2 cellular contexts compared by ENCODE assay signal in the genomic region with DNA sequence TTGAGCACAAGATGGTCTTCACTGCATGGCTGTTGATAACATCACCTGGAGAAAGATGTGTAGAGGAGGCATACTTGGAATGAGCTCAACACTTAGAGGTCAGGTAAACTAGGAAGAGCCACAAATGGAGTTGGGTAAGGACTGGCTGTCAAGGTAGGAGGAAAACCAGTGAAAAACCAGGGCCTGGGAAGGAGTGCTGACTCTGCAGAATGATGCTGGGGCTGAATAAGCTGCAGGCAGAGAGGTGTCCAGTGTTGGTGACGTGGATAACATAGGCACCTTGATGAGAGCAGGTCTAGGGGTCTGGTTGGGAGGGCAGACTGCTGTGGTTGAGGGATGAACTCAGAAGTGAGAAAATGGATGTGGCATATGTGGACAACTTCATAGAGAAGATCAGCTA.
TF ChIP-seq lines count a peak whose summit lies in the region.

No MANE protein-coding gene starts in this region.

TF ChIP-seq in IMR-90, 13 proteins besides CTCF, POLR2A, EP300 and RAD21 (continued from another document):
- TF ChIP-seq MXI1 (IDR thresholded peaks at IDR 0.05; ENCODE audit: borderline replicate concordance, low read depth, low read length) (no peak), MAFK (IDR thresholded peaks at IDR 0.05; ENCODE audit: low read depth, low read length) (peak; percentile 90)

TF ChIP-seq in K562, 482 proteins besides CTCF, POLR2A, EP300 and RAD21 (continued from another document):
- TF ChIP-seq, protein P1, sequence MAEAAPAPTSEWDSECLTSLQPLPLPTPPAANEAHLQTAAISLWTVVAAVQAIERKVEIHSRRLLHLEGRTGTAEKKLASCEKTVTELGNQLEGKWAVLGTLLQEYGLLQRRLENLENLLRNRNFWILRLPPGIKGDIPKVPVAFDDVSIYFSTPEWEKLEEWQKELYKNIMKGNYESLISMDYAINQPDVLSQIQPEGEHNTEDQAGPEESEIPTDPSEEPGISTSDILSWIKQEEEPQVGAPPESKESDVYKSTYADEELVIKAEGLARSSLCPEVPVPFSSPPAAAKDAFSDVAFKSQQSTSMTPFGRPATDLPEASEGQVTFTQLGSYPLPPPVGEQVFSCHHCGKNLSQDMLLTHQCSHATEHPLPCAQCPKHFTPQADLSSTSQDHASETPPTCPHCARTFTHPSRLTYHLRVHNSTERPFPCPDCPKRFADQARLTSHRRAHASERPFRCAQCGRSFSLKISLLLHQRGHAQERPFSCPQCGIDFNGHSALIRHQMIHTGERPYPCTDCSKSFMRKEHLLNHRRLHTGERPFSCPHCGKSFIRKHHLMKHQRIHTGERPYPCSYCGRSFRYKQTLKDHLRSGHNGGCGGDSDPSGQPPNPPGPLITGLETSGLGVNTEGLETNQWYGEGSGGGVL (CRISPR knock-in tag; IDR thresholded peaks at IDR 0.05), result no peak
- TF ChIP-seq POLR2AphosphoS5 (IDR thresholded peaks at IDR 0.05; ENCODE audit: control insufficient read depth, insufficient read depth, low read depth, low read length), result no peak
- no peak for TF ChIP-seq ZNF830 (CRISPR knock-in tag; IDR thresholded peaks at IDR 0.05)
- no peak for TF ChIP-seq CGGBP1 (CRISPR knock-in tag; IDR thresholded peaks at IDR 0.05)
- TF ChIP-seq MAFK (IDR thresholded peaks at IDR 0.05; ENCODE audit: low read length), result peak; percentile 85
- no peak for TF ChIP-seq MED1 (CRISPR knock-in tag; IDR thresholded peaks at IDR 0.05; ENCODE audit: borderline replicate concordance)
- TF ChIP-seq MAFF (IDR thresholded peaks at IDR 0.05; ENCODE audit: low read length), result peak; percentile 77
- TF ChIP-seq MBD2 (IDR thresholded peaks at IDR 0.05; ENCODE audit: borderline replicate concordance, low read depth), result no peak
- no peak for TF ChIP-seq SIRT6 (IDR thresholded peaks at IDR 0.05; ENCODE audit: low read depth, low read length)
- TF ChIP-seq, protein P2, sequence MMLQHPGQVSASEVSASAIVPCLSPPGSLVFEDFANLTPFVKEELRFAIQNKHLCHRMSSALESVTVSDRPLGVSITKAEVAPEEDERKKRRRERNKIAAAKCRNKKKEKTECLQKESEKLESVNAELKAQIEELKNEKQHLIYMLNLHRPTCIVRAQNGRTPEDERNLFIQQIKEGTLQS (IDR thresholded peaks at IDR 0.05), result no peak
- TF ChIP-seq, protein P2 (CRISPR knock-in tag; conservative IDR thresholded peaks at IDR 0.05), result no peak
- no peak for TF ChIP-seq GABPB1 (CRISPR knock-in tag; IDR thresholded peaks at IDR 0.05)
- TF ChIP-seq ZNF217 (CRISPR knock-in tag; IDR thresholded peaks at IDR 0.05), result no peak
- TF ChIP-seq C11orf30 (IDR thresholded peaks at IDR 0.05; ENCODE audit: low read depth), result peak; percentile 82
- no peak for TF ChIP-seq TBL1XR1 (IDR thresholded peaks at IDR 0.05; ENCODE audit: low read length in 2 of 2)
- TF ChIP-seq TCFL5 (CRISPR knock-in tag; conservative IDR thresholded peaks at IDR 0.05), result no peak
- TF ChIP-seq MAFG (tag; conservative IDR thresholded peaks at IDR 0.05), result peak; percentile 88
- TF ChIP-seq ZNF316 (IDR thresholded peaks at IDR 0.05), result peak; percentile 89
- TF ChIP-seq TSHZ1 (CRISPR knock-in tag; IDR thresholded peaks at IDR 0.05), result no peak
- TF ChIP-seq HDAC8 (tag; IDR thresholded peaks at IDR 0.05), result no peak
- no peak for TF ChIP-seq THRA (IDR thresholded peaks at IDR 0.05)
- TF ChIP-seq PREB (CRISPR knock-in tag; IDR thresholded peaks at IDR 0.05), result no peak
- no peak for TF ChIP-seq KLF1 (tag; IDR thresholded peaks at IDR 0.05)
- no peak for TF ChIP-seq ZNF347 (CRISPR knock-in tag; IDR thresholded peaks at IDR 0.05; ENCODE audit: low read depth)
- TF ChIP-seq ZNF212 (CRISPR knock-in tag; IDR thresholded peaks at IDR 0.05), result no peak
- TF ChIP-seq ZEB2 (IDR thresholded peaks at IDR 0.05), result no peak
